Comparison of ENCODE assay signal across 1 cellular context in the genomic region with DNA sequence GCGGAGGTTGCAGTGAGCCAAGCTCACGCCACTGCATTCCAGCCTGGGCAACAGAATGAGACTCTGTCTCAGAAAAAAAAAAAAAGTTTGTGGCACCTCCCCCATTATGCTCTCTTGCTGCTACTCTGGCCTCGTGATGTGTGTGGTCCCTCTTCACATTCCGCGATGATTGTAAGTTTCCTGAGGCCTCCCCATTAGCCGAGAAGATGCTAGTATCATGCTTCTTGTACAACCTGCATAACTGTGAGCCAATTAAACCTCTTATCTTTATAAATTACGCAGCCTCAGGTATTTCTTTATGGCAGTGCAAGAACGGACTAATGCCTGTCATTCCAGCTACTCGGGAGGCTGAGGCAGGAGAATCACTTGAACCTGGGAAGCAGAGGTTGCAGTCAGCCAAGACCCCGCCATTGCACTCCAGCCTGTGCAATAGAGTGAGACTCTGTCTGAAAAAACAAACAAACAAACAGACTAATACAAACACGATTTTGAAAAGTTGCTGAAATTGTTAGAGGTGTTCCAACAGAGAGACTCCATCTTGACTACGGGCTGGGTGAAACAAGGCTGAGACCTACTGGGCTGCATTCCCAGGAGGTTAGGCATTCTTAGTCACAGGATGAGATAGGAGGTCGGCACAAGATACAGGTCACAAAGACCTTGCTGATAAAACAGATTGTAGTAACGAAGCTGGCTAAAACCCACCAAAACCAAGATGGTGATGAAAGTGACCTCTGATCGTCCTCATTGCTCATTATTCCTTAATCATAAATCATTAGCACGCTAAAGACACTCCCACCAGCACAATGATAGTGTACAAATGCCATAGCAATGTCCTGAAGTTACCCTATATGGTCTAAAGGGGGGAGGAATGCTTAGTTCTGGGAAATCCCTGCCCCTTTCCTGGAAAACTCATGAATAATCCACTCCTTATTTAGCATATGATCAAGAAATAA.
TF ChIP-seq lines count a peak whose summit lies in the region.

No MANE protein-coding gene starts in this region.

TF ChIP-seq in H1, 55 proteins besides CTCF, POLR2A, EP300 and RAD21:
- TF ChIP-seq ASH2L (IDR thresholded peaks at IDR 0.05; ENCODE audit: low read length) (peak; percentile 32), CEBPB (IDR thresholded peaks at IDR 0.05; ENCODE audit: low read depth, low read length) (no peak), TEAD4 (IDR thresholded peaks at IDR 0.05; ENCODE audit: low read depth, low read length) (0 out of 2 replicates have a peak, but pooled peaks have one; percentile 17)
